ENCODE assay signal across 26 cellular contexts in the genomic region with DNA sequence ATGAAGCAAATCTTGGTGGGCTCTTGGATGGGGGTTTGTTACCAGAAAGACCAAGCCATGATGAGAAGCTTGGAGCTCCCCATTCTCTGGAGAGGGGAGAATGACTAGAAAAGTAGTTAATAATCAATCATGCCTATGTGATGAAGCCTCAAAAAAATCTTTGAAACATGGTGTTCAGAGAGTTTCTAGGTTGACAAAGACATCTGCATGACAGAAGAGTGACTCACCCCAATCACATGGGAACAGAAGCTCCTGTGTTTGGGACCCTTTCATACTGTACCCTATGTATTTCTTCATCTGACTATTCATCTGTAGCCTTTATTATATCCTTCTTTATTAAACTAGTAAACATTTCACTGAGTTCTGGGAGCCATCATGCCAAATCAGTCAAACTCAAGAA.
"Had no signal": no experiment of that assay in that cellular context is flagged by ENCODE, and none has a peak within 500 bp of the region (broad histone marks: within the 10 kb centered on the region; RNA-seq: fewer than 3 reads in every experiment).

No MANE protein-coding gene starts in this region.

- ATAC-seq: activated CD8-positive, alpha-beta memory T cell treated with anti-CD3 and anti-CD28 coated beads, Interleukin-2, amount 10 ng/mL, durations not matched to agents 7 days and 5 days; activated CD8-positive, alpha-beta T cell treated with anti-CD3 and anti-CD28 coated beads for 36 hours; esophagus mucosa; heart right ventricle; left lung; naive thymus-derived CD8-positive, alpha-beta T cell had no signal

- H3K9ac ChIP-seq: neural progenitor cell had no signal

- H3K9me3 ChIP-seq: ascending aorta, heart right ventricle, left lung, testis, uterus had no signal

- DNase-seq: activated CD4-positive, alpha-beta T cell treated with anti-CD3 and anti-CD28 coated beads, Interleukin-2, amount 10 ng/mL, durations not matched to agents 7 days and 5 days; activated CD4-positive, CD25-positive, alpha-beta regulatory T cell treated with anti-CD3 and anti-CD28 coated beads, Interleukin-2, amount 50 U/mL, for 72 hours; activated CD8-positive, alpha-beta memory T cell treated with anti-CD3 and anti-CD28 coated beads, Interleukin-2, amount 10 ng/mL, durations not matched to agents 7 days and 5 days; activated CD8-positive, alpha-beta T cell treated with anti-CD3 and anti-CD28 coated beads for 36 hours; activated gamma-delta T cell treated with Interleukin-2 at 50 U/mL for 16 hours; adrenal gland; brain microvascular endothelial cell; central memory CD4-positive, alpha-beta T cell; dermis blood vessel endothelial cell; effector CD8-positive, alpha-beta T cell; heart right ventricle; islet precursor cell; left lung; naive thymus-derived CD8-positive, alpha-beta T cell; posterior cingulate gyrus; retina; spleen; stimulated activated CD4-positive, alpha-beta T cell treated with anti-CD3 and anti-CD28 coated beads, Interleukin-4, amount 100 ng/mL, for 1 hour; stimulated activated naive CD4-positive, alpha-beta T cell; testis; trophoblast cell; uterus; WERI-Rb-1 had no signal

- H3K27me3 ChIP-seq: adrenal gland, ascending aorta, brain microvascular endothelial cell, heart right ventricle, left lung, neural progenitor cell, spleen, testis, uterus had no signal

- H3K4me2 ChIP-seq: neural progenitor cell had no signal

- H3K36me3 ChIP-seq: adrenal gland, ascending aorta, brain microvascular endothelial cell, heart right ventricle, left lung, neural progenitor cell, spleen, uterus, WERI-Rb-1 had no signal

- H3K27ac ChIP-seq: adrenal gland, ascending aorta, brain microvascular endothelial cell, heart right ventricle, left lung, neural progenitor cell, spleen, testis, WERI-Rb-1 had no signal

- H3K4me3 ChIP-seq: adrenal gland, ascending aorta, heart right ventricle, left lung, neural progenitor cell, spleen, testis, uterus had no signal

- H2AFZ ChIP-seq: neural progenitor cell had no signal

- H3K4me1 ChIP-seq: adrenal gland, ascending aorta, heart right ventricle, left lung, neural progenitor cell, spleen, testis, uterus had no signal
